In the genomic region with DNA sequence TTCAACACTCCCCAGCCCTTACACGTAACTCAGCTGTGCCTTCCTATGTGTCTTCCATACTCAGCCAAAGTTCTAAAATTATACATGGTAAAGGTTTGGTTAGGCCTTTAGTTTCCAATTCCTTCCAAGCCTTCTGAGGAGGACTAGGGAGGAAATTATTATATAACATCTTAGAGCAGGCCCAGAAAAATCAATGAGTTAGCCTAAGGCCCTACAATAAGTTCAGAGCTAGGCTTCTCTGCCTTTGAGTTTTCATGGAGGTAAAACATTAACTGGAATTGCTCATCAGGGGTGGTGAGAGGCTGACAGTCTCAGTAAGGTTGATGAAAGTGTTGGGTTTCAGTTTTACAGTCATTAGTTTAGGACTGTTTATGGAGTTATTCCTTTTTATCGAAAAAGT, we compare ENCODE assay signal across 11 cellular contexts.
DNase-seq lines count a peak whose midpoint lies in the region; ATAC-seq, FAIRE-seq and TF ChIP-seq lines count a peak whose summit lies in the region.
"Had no signal": no experiment of that assay in that cellular context is flagged by ENCODE, and none has a peak within 500 bp of the region (broad histone marks: within the 10 kb centered on the region; RNA-seq: fewer than 3 reads in every experiment).

No MANE protein-coding gene starts in this region.

- no peak for DNase-seq in GM18507 (ENCODE audit: extremely low spot score, insufficient read length, low read depth)
- peak; percentile 49 for DNase-seq in kidney epithelial cell (ENCODE audit: low read depth)
- DNase-seq in MG63: no peak
- no peak for DNase-seq in activated CD4-positive, alpha-beta T cell treated with anti-CD3 and anti-CD28 coated beads, Interleukin-2, amount 50 U/mL, for 1 hour
- no peak for DNase-seq in AG20443 (ENCODE audit: low spot score)
- no peak for DNase-seq in effector memory CD4-positive, alpha-beta T cell
- DNase-seq: heart left ventricle, NCI-H510A, right cardiac atrium had no signal

- no peaks in the 10 kb centered on the region for H3K4me1 ChIP-seq in effector memory CD4-positive, alpha-beta T cell (ENCODE audit: control insufficient read depth, insufficient read depth, low read length, poor library complexity, severe bottlenecking)
- H3K4me1 ChIP-seq: heart left ventricle had no signal

- TF ChIP-seq CTCF in kidney epithelial cell (IDR thresholded peaks at IDR 0.05; ENCODE audit: insufficient read depth, low read length, poor library complexity, severe bottlenecking): no peak

- H3K9me3 ChIP-seq in MG63: no peaks in the 10 kb centered on the region
- no peaks in the 10 kb centered on the region for H3K9me3 ChIP-seq in effector memory CD4-positive, alpha-beta T cell (ENCODE audit: control insufficient read depth, low read length)
- H3K9me3 ChIP-seq: heart left ventricle had no signal

- H3K27ac ChIP-seq in effector memory CD4-positive, alpha-beta T cell (ENCODE audit: insufficient read depth, low read length, poor library complexity, severe bottlenecking): no peak overlapping the region
- H3K27ac ChIP-seq: heart left ventricle had no signal

- peak; percentile 91 for ATAC-seq in GM21447 (IDR thresholded peaks at IDR 0.05; ENCODE audit: unreplicated experiment)
- peak; percentile 69 for ATAC-seq in HG03342 (IDR thresholded peaks at IDR 0.05; ENCODE audit: unreplicated experiment)
- ATAC-seq: heart left ventricle, right cardiac atrium had no signal

- FAIRE-seq in GM18507 (lab: Jason Lieb, UNC): peak; percentile 56

- H3K27me3 ChIP-seq in kidney epithelial cell (ENCODE audit: control insufficient read depth, insufficient read depth, low read length): no peaks in the 10 kb centered on the region
- H3K27me3 ChIP-seq in MG63: no peaks in the 10 kb centered on the region
- H3K27me3 ChIP-seq in effector memory CD4-positive, alpha-beta T cell (replicated peaks; ENCODE audit: control insufficient read depth, insufficient read depth, low read length, poor library complexity, severe bottlenecking): no peaks in the 10 kb centered on the region
- H3K27me3 ChIP-seq: heart left ventricle had no signal

- H3K36me3 ChIP-seq in kidney epithelial cell (ENCODE audit: control insufficient read depth, insufficient read depth, low read length) (no peaks in the 10 kb centered on the region), MG63 (no peaks in the 10 kb centered on the region)
- H3K36me3 ChIP-seq in effector memory CD4-positive, alpha-beta T cell (ENCODE audit: control insufficient read depth, insufficient read depth, low read length): no peaks in the 10 kb centered on the region
- H3K36me3 ChIP-seq: heart left ventricle had no signal

- H3K4me3 ChIP-seq in kidney epithelial cell (ENCODE audit: low read depth, low read length) (no peak overlapping the region), MG63 (no peak overlapping the region)
- H3K4me3 ChIP-seq in effector memory CD4-positive, alpha-beta T cell (ENCODE audit: insufficient read depth, low read depth, low read length, poor library complexity, severe bottlenecking): no peak overlapping the region
- H3K4me3 ChIP-seq: heart left ventricle had no signal
